10 cellular contexts compared by ENCODE assay signal in genomic region chr3:11764931-11765363, GRCh38.
DNase-seq lines count a peak whose midpoint lies in the region; ATAC-seq, FAIRE-seq and TF ChIP-seq lines count a peak whose summit lies in the region.
"Had no signal": no experiment of that assay in that cellular context is flagged by ENCODE, and none has a peak within 500 bp of the region (broad histone marks: within the 10 kb centered on the region; RNA-seq: fewer than 3 reads in every experiment).

No MANE protein-coding gene starts in this region.

- no peaks in the 10 kb centered on the region for H3K36me3 ChIP-seq in small intestine (ENCODE audit: control insufficient read depth in 2 of 2, insufficient read depth in 2 of 2, low read length in 2 of 2)
- H3K36me3 ChIP-seq: prostate gland had no signal

- DNase-seq in activated naive CD4-positive, alpha-beta T cell treated with anti-CD3 and anti-CD28 coated beads for 36 hours, result peak; percentile 30
- no peak for DNase-seq in activated naive CD4-positive, alpha-beta T cell treated with anti-CD3 and anti-CD28 coated beads, Interleukin-2, amount 50 U/mL, for 16 hours
- peak; percentile 83 for DNase-seq in fibroblast of mammary gland (ENCODE audit: low read depth)
- peak; percentile 38 to 76 for DNase-seq in stimulated activated naive CD8-positive, alpha-beta T cell treated with anti-CD3 and anti-CD28 coated beads, Interleukin-15, amount 100 ng/mL, for 72 hours
- DNase-seq in hippocampal formation (lab: John Stamatoyannopoulos, UW), result no peak
- DNase-seq in small intestine, result no peak
- DNase-seq: CD8-positive, alpha-beta T cell had no signal

- H3K27me3 Mint-ChIP-seq in activated naive CD4-positive, alpha-beta T cell treated with anti-CD3 and anti-CD28 coated beads for 36 hours (ENCODE audit: low read depth), result no peaks in the 10 kb centered on the region
- no peaks in the 10 kb centered on the region for H3K27me3 Mint-ChIP-seq in T-helper 1 cell treated with Interleukin-12 subunit alpha and Interleukin-12 subunit beta and Interleukin-4 antibody, amounts not matched to agents 30 μg/mL and 1 μg/mL, for 36 hours (ENCODE audit: low read depth)
- no peaks in the 10 kb centered on the region for H3K27me3 Mint-ChIP-seq in stimulated activated naive CD8-positive, alpha-beta T cell treated with anti-CD3 and anti-CD28 coated beads, Interleukin-15, amount 100 ng/mL, for 72 hours

- no peaks in the 10 kb centered on the region for H3K27me3 ChIP-seq in small intestine (ENCODE audit: control insufficient read depth in 2 of 2, insufficient read depth in 2 of 2, low read length in 2 of 2)

- no peaks in the 10 kb centered on the region for H3K4me1 ChIP-seq in small intestine (ENCODE audit: control insufficient read depth in 2 of 2, insufficient read depth in 1 of 2, low read depth in 1 of 2, low read length in 1 of 2)

- ATAC-seq in stimulated activated naive CD8-positive, alpha-beta T cell treated with anti-CD3 and anti-CD28 coated beads, Interleukin-15, amount 100 ng/mL, for 72 hours, result peak; percentile 95
- ATAC-seq in GM21825 (IDR thresholded peaks at IDR 0.05; ENCODE audit: unreplicated experiment), result no peak
- ATAC-seq: CD8-positive, alpha-beta T cell had no signal

- 75 to 90% (median 79%) methylated on average over 5 of the region's 5 CpGs for WGBS in small intestine, 3 donors

- peaks cover 7% of the 10 kb centered on the region for H3K4me1 Mint-ChIP-seq in activated naive CD4-positive, alpha-beta T cell treated with anti-CD3 and anti-CD28 coated beads for 36 hours (ENCODE audit: low read depth)
- H3K4me1 Mint-ChIP-seq in T-helper 1 cell treated with Interleukin-12 subunit alpha and Interleukin-12 subunit beta and Interleukin-4 antibody, amounts not matched to agents 30 μg/mL and 1 μg/mL, for 36 hours (ENCODE audit: low read depth), result peaks cover 11% of the 10 kb centered on the region
- peaks cover 19% of the 10 kb centered on the region for H3K4me1 Mint-ChIP-seq in stimulated activated naive CD8-positive, alpha-beta T cell treated with anti-CD3 and anti-CD28 coated beads, Interleukin-15, amount 100 ng/mL, for 72 hours

- H3K4me3 Mint-ChIP-seq in activated naive CD4-positive, alpha-beta T cell treated with anti-CD3 and anti-CD28 coated beads for 36 hours, result no peak overlapping the region
- H3K4me3 Mint-ChIP-seq in T-helper 1 cell treated with Interleukin-12 subunit alpha and Interleukin-12 subunit beta and Interleukin-4 antibody, amounts not matched to agents 30 μg/mL and 1 μg/mL, for 36 hours, result peak overlapping the region; percentile 33
- H3K4me3 Mint-ChIP-seq in stimulated activated naive CD8-positive, alpha-beta T cell treated with anti-CD3 and anti-CD28 coated beads, Interleukin-15, amount 100 ng/mL, for 72 hours, result peak overlapping the region in 1 of 2 donors; percentile 8
- H3K4me3 Mint-ChIP-seq: CD8-positive, alpha-beta T cell had no signal

- no peak for FAIRE-seq in small intestine (lab: Jason Lieb, UNC)

- H3K27ac ChIP-seq in small intestine (ENCODE audit: low read depth in 1 of 2, low read length in 1 of 2), result no peak overlapping the region
- H3K27ac ChIP-seq: prostate gland had no signal

- no peaks in the 10 kb centered on the region for H3K9me3 ChIP-seq in small intestine (ENCODE audit: control insufficient read depth, low read depth)
- H3K9me3 ChIP-seq: prostate gland had no signal

- intact Hi-C loops in activated naive CD4-positive, alpha-beta T cell treated with anti-CD3 and anti-CD28 coated beads for 36 hours (cut with micrococcal nuclease), result no loop called here

- no peaks in the 10 kb centered on the region for H3K9me3 Mint-ChIP-seq in activated naive CD4-positive, alpha-beta T cell treated with anti-CD3 and anti-CD28 coated beads for 36 hours
- H3K9me3 Mint-ChIP-seq in T-helper 1 cell treated with Interleukin-12 subunit alpha and Interleukin-12 subunit beta and Interleukin-4 antibody, amounts not matched to agents 30 μg/mL and 1 μg/mL, for 36 hours, result no peaks in the 10 kb centered on the region
- H3K9me3 Mint-ChIP-seq in stimulated activated naive CD8-positive, alpha-beta T cell treated with anti-CD3 and anti-CD28 coated beads, Interleukin-15, amount 100 ng/mL, for 72 hours, result no peaks in the 10 kb centered on the region
- H3K9me3 Mint-ChIP-seq: CD8-positive, alpha-beta T cell had no signal

- CTCF ChIA-PET in activated naive CD4-positive, alpha-beta T cell treated with anti-CD3 and anti-CD28 coated beads for 36 hours (lab: Charles Lee), result interaction anchor here (0.6 kb wide), 1 partner anchor 61 kb away, joined by 4 read pairs; no protein-coding TSS in a partner anchor

- no peaks in the 10 kb centered on the region for H3K36me3 Mint-ChIP-seq in activated naive CD4-positive, alpha-beta T cell treated with anti-CD3 and anti-CD28 coated beads for 36 hours (ENCODE audit: low read depth)
- no peaks in the 10 kb centered on the region for H3K36me3 Mint-ChIP-seq in T-helper 1 cell treated with Interleukin-12 subunit alpha and Interleukin-12 subunit beta and Interleukin-4 antibody, amounts not matched to agents 30 μg/mL and 1 μg/mL, for 36 hours (ENCODE audit: low read depth)
- H3K36me3 Mint-ChIP-seq: CD8-positive, alpha-beta T cell had no signal

- no peak for TF ChIP-seq CTCF in fibroblast of mammary gland (conservative IDR thresholded peaks at IDR 0.05; ENCODE audit: control insufficient read depth, insufficient read depth, low read depth, low read length)

- no peak overlapping the region for H3K4me3 ChIP-seq in fibroblast of mammary gland (ENCODE audit: control insufficient read depth, low read depth, low read length)
- H3K4me3 ChIP-seq in small intestine (ENCODE audit: low read depth in 1 of 2, low read length in 2 of 2), result no peak overlapping the region
- H3K4me3 ChIP-seq: prostate gland had no signal

- no peak overlapping the region for H3K27ac Mint-ChIP-seq in activated naive CD4-positive, alpha-beta T cell treated with anti-CD3 and anti-CD28 coated beads for 36 hours
- peak overlapping the region; percentile 73 for H3K27ac Mint-ChIP-seq in T-helper 1 cell treated with Interleukin-12 subunit alpha and Interleukin-12 subunit beta and Interleukin-4 antibody, amounts not matched to agents 30 μg/mL and 1 μg/mL, for 36 hours
- H3K27ac Mint-ChIP-seq in stimulated activated naive CD8-positive, alpha-beta T cell treated with anti-CD3 and anti-CD28 coated beads, Interleukin-15, amount 100 ng/mL, for 72 hours, result peak overlapping the region; percentile 51 to 79
- H3K27ac Mint-ChIP-seq: CD8-positive, alpha-beta T cell had no signal

Comparison
In these comparisons a context has a peak if more than half of its experiments do, and no peak if none do; other contexts are left out.
1. DNase-seq: peak in activated naive CD4-positive, alpha-beta T cell treated with anti-CD3 and anti-CD28 coated beads for 36 hours (single experiment), fibroblast of mammary gland (single experiment) and stimulated activated naive CD8-positive, alpha-beta T cell treated with anti-CD3 and anti-CD28 coated beads, Interleukin-15, amount 100 ng/mL, for 72 hours (2 of 2); none in activated naive CD4-positive, alpha-beta T cell treated with anti-CD3 and anti-CD28 coated beads, Interleukin-2, amount 50 U/mL, for 16 hours (single experiment), hippocampal formation (0 of 2) and small intestine (single experiment).